ENCODE assay signal across 12 cellular contexts in genomic region chr12:65878540-65878939, GRCh38. TPM values are rescaled to one million over a fixed set of nuclear protein-coding genes. Genes with fewer than 3 reads are reported as not detected.
A peak's percentile ranks its signal among the peaks of the same experiment; 100 is the strongest.
DNase-seq lines count a peak whose midpoint lies in the region; ATAC-seq and TF ChIP-seq lines count a peak whose summit lies in the region.
"Had no signal": no experiment of that assay in that cellular context is flagged by ENCODE, and none has a peak within 500 bp of the region (broad histone marks: within the 10 kb centered on the region; RNA-seq: fewer than 3 reads in every experiment).

No MANE protein-coding gene starts in this region.

- H3K9me3 Mint-ChIP-seq in osteocyte (ENCODE audit: unreplicated experiment) = no peaks in the 10 kb centered on the region
- H3K9me3 Mint-ChIP-seq in stimulated activated memory B cell treated with anti-CD40 and anti-IgM and Interleukin-4, amounts not matched to agents 10 μg/mL and 1 μg/mL and 100 μg/mL, for 72 hours = no peaks in the 10 kb centered on the region
- no peaks in the 10 kb centered on the region for H3K9me3 Mint-ChIP-seq in T-cell
- H3K9me3 Mint-ChIP-seq: activated naive CD4-positive, alpha-beta T cell treated with anti-CD3 and anti-CD28 coated beads, Interleukin-2, amount 50 U/mL, for 24 hours had no signal

- H3K27ac Mint-ChIP-seq in osteocyte (ENCODE audit: unreplicated experiment) (peak overlapping the region; percentile 35), T-cell (no peak overlapping the region)
- no peak overlapping the region for H3K27ac Mint-ChIP-seq in stimulated activated memory B cell treated with anti-CD40 and anti-IgM and Interleukin-4, amounts not matched to agents 10 μg/mL and 1 μg/mL and 100 μg/mL, for 72 hours
- H3K27ac Mint-ChIP-seq: activated naive CD4-positive, alpha-beta T cell treated with anti-CD3 and anti-CD28 coated beads, Interleukin-2, amount 50 U/mL, for 24 hours had no signal

- ATAC-seq in stimulated activated memory B cell treated with anti-CD40 and anti-IgM and Interleukin-4, amounts not matched to agents 10 μg/mL and 1 μg/mL and 100 μg/mL, for 72 hours = no peak
- ATAC-seq in GM18505 (IDR thresholded peaks at IDR 0.05; ENCODE audit: unreplicated experiment) (no peak), HG03135 (IDR thresholded peaks at IDR 0.05; ENCODE audit: unreplicated experiment) (no peak), T-cell (replicated peaks in 1 of 4) (no peak)

- POLR2A ChIA-PET in T-cell (lab: Charles Lee) = no interaction called here

- DNase-seq in EH (ENCODE audit: low read depth) = peak; percentile 50
- DNase-seq in NCI-H226 = peak; percentile 30
- DNase-seq in epithelial cell of esophagus (ENCODE audit: low read depth) = peak; percentile 38
- no peak for DNase-seq in osteocyte (ENCODE audit: extremely low spot score, unreplicated experiment)
- no peak for DNase-seq in T-cell
- DNase-seq: Peyer's patch; stimulated activated naive CD4-positive, alpha-beta T cell had no signal

- CTCF ChIA-PET in T-cell (lab: Charles Lee) = interaction anchor here in 1 of 2 donors (0.6 kb wide), 1 partner anchor 988 kb away, joined by 5 read pairs; no protein-coding TSS in a partner anchor

- no peaks in the 10 kb centered on the region for H3K27me3 Mint-ChIP-seq in osteocyte (ENCODE audit: unreplicated experiment)
- peaks cover 34% of the 10 kb centered on the region for H3K27me3 Mint-ChIP-seq in stimulated activated memory B cell treated with anti-CD40 and anti-IgM and Interleukin-4, amounts not matched to agents 10 μg/mL and 1 μg/mL and 100 μg/mL, for 72 hours
- peaks cover 33 to 36% of the 10 kb centered on the region in 2 donors for H3K27me3 Mint-ChIP-seq in T-cell

- peak; percentile 53 for TF ChIP-seq CTCF in epithelial cell of esophagus (IDR thresholded peaks at IDR 0.05; ENCODE audit: insufficient read depth, low read depth, low read length, missing control alignments)
- peak; percentile 48 for TF ChIP-seq CTCF in osteocyte (IDR thresholded peaks at IDR 0.05)

- H3K4me3 Mint-ChIP-seq in osteocyte (ENCODE audit: unreplicated experiment) (no peak overlapping the region), T-cell (no peak overlapping the region)
- H3K4me3 Mint-ChIP-seq in stimulated activated memory B cell treated with anti-CD40 and anti-IgM and Interleukin-4, amounts not matched to agents 10 μg/mL and 1 μg/mL and 100 μg/mL, for 72 hours = no peak overlapping the region
- H3K4me3 Mint-ChIP-seq: activated naive CD4-positive, alpha-beta T cell treated with anti-CD3 and anti-CD28 coated beads, Interleukin-2, amount 50 U/mL, for 24 hours had no signal

- no peaks in the 10 kb centered on the region for H3K36me3 Mint-ChIP-seq in osteocyte (ENCODE audit: unreplicated experiment)
- no peaks in the 10 kb centered on the region for H3K36me3 Mint-ChIP-seq in stimulated activated memory B cell treated with anti-CD40 and anti-IgM and Interleukin-4, amounts not matched to agents 10 μg/mL and 1 μg/mL and 100 μg/mL, for 72 hours
- no peaks in the 10 kb centered on the region for H3K36me3 Mint-ChIP-seq in T-cell
- H3K36me3 Mint-ChIP-seq: activated naive CD4-positive, alpha-beta T cell treated with anti-CD3 and anti-CD28 coated beads, Interleukin-2, amount 50 U/mL, for 24 hours had no signal

- TF ChIP-seq POLR2A in GM18505 (IDR thresholded peaks at IDR 0.05; ENCODE audit: borderline replicate concordance, extremely low read depth, insufficient read depth, insufficient read length) = no peak

- no peak overlapping the region for H3K4me3 ChIP-seq in epithelial cell of esophagus (ENCODE audit: low read length)
- H3K4me3 ChIP-seq: lung, Peyer's patch had no signal

- peaks cover 87% of the 10 kb centered on the region for H3K4me1 Mint-ChIP-seq in osteocyte (ENCODE audit: unreplicated experiment)
- peaks cover 7% of the 10 kb centered on the region for H3K4me1 Mint-ChIP-seq in stimulated activated memory B cell treated with anti-CD40 and anti-IgM and Interleukin-4, amounts not matched to agents 10 μg/mL and 1 μg/mL and 100 μg/mL, for 72 hours
- peaks cover 0 to 3% (median 0%) of the 10 kb centered on the region in 3 donors for H3K4me1 Mint-ChIP-seq in T-cell
- H3K4me1 Mint-ChIP-seq: activated naive CD4-positive, alpha-beta T cell treated with anti-CD3 and anti-CD28 coated beads, Interleukin-2, amount 50 U/mL, for 24 hours had no signal

RNA-seq across cellular contexts. Expression of gene HMGA2, which starts 54.3 kb away (rescaled TPM):
- 41.8 and 42.1 TPM in 2 replicates for total RNA-seq in osteocyte
- total RNA-seq in T-cell = under 1 TPM in 3 of 5 donors, not detected in 2; 0.26 to 0.32 (median 0.28) TPM

Comparison
In these comparisons a context has a peak if more than half of its experiments do, and no peak if none do; other contexts are left out.
1. DNase-seq: peak in EH (single experiment), NCI-H226 (single experiment) and epithelial cell of esophagus (single experiment); none in osteocyte (single experiment) and T-cell (0 of 34).
2. RNA of gene HMGA2, which starts 54.3 kb away (total RNA-seq): 41.8 to 42.1 TPM in osteocyte; 0.26 to 0.32 TPM in T-cell; every median in the first group is over 10 times any median in the second.